Comparison of ENCODE assay signal across 24 cellular contexts in genomic region chr3:112376413-112376812, GRCh38. TPM values are rescaled to one million over a fixed set of nuclear protein-coding genes. Genes with fewer than 3 reads are reported as not detected.
DNase-seq lines count a peak whose midpoint lies in the region; ATAC-seq, FAIRE-seq and TF ChIP-seq lines count a peak whose summit lies in the region.
"Had no signal": no experiment of that assay in that cellular context is flagged by ENCODE, and none has a peak within 500 bp of the region (broad histone marks: within the 10 kb centered on the region; RNA-seq: fewer than 3 reads in every experiment).

No MANE protein-coding gene starts in this region.

- H3K4me3 Mint-ChIP-seq in activated naive CD4-positive, alpha-beta T cell treated with anti-CD3 and anti-CD28 coated beads, Interleukin-2, amount 10 ng/mL, durations not matched to agents 7 days and 5 days: no peak overlapping the region
- H3K4me3 Mint-ChIP-seq: activated B cell treated with CpG ODN at 0.5 μM for 24 hours; activated naive CD4-positive, alpha-beta T cell treated with anti-CD3 and anti-CD28 coated beads for 36 hours; activated T-helper 1 cell treated with anti-CD3 and anti-CD28 coated beads, Interleukin-12 subunit alpha, Interleukin-12 subunit beta, Interleukin-2, Interleukin-4 antibody, amounts not matched to agents 30 ng/mL and 10 ng/mL and 1 ng/mL, durations not matched to agents 14 hours and 24 hours and 36 hours; CD8-positive, alpha-beta T cell; stimulated activated naive B cell treated with anti-CD40 and anti-IgM and Interleukin-4, amounts not matched to agents 10 μg/mL and 1 μg/mL and 100 μg/mL, for 72 hours had no signal

- peak; percentile 22 for DNase-seq in activated naive CD4-positive, alpha-beta T cell treated with anti-CD3 and anti-CD28 coated beads, Interleukin-2, amount 10 ng/mL, durations not matched to agents 7 days and 5 days
- DNase-seq in activated naive CD4-positive, alpha-beta T cell treated with Interleukin-2 at 50 U/mL for 16 hours: no peak
- DNase-seq in NCI-H226 (peak; percentile 80), fibroblast of the aortic adventitia (ENCODE audit: low read depth) (peak; percentile 78), small intestine (peak; percentile 3), kidney glomerular epithelial cell (lab: John Stamatoyannopoulos, UW) (no peak), activated T-cell treated with anti-CD3 and anti-CD28 coated beads for 4 hours (no peak)
- DNase-seq: activated B cell treated with CpG ODN at 0.5 μM for 24 hours; activated CD4-positive, alpha-beta T cell treated with anti-CD3 and anti-CD28 coated beads, Interleukin-2, amount 50 U/mL, for 4 hours; activated naive CD4-positive, alpha-beta T cell treated with anti-CD3 and anti-CD28 coated beads for 36 hours; amniotic stem cell; CD8-positive, alpha-beta T cell; midbrain; naive thymus-derived CD4-positive, alpha-beta T cell; NCI-H1930; NCI-H2171 treated with DMSO at 0.1 percent for 48 hours; NCI-H510A treated with DMSO at 0.1 percent for 48 hours; stimulated activated naive B cell treated with anti-CD40 and anti-IgM and Interleukin-4, amounts not matched to agents 10 μg/mL and 1 μg/mL and 100 μg/mL, for 72 hours; upper lobe of right lung had no signal

- peaks cover 7% of the 10 kb centered on the region for H3K9me3 Mint-ChIP-seq in activated naive CD4-positive, alpha-beta T cell treated with anti-CD3 and anti-CD28 coated beads, Interleukin-2, amount 10 ng/mL, durations not matched to agents 7 days and 5 days
- H3K9me3 Mint-ChIP-seq: activated B cell treated with CpG ODN at 0.5 μM for 24 hours; activated naive CD4-positive, alpha-beta T cell treated with anti-CD3 and anti-CD28 coated beads for 36 hours; CD8-positive, alpha-beta T cell had no signal

- no peaks in the 10 kb centered on the region for H3K36me3 ChIP-seq in small intestine (ENCODE audit: control insufficient read depth in 2 of 2, insufficient read depth in 2 of 2, low read length in 2 of 2)
- H3K36me3 ChIP-seq: upper lobe of right lung had no signal

- no peak for FAIRE-seq in small intestine (lab: Jason Lieb, UNC)
- FAIRE-seq: islet of Langerhans had no signal

- H3K4me1 Mint-ChIP-seq in activated naive CD4-positive, alpha-beta T cell treated with anti-CD3 and anti-CD28 coated beads, Interleukin-2, amount 10 ng/mL, durations not matched to agents 7 days and 5 days: peaks cover 31% of the 10 kb centered on the region

- CTCF ChIA-PET in activated naive CD4-positive, alpha-beta T cell treated with anti-CD3 and anti-CD28 coated beads, Interleukin-2, amount 10 ng/mL, durations not matched to agents 7 days and 5 days (lab: Charles Lee): no interaction called here

- H3K36me3 Mint-ChIP-seq in activated naive CD4-positive, alpha-beta T cell treated with anti-CD3 and anti-CD28 coated beads, Interleukin-2, amount 10 ng/mL, durations not matched to agents 7 days and 5 days: peaks cover 10% of the 10 kb centered on the region
- H3K36me3 Mint-ChIP-seq: CD8-positive, alpha-beta T cell had no signal

- no peaks in the 10 kb centered on the region for H3K27me3 Mint-ChIP-seq in activated naive CD4-positive, alpha-beta T cell treated with anti-CD3 and anti-CD28 coated beads, Interleukin-2, amount 10 ng/mL, durations not matched to agents 7 days and 5 days
- H3K27me3 Mint-ChIP-seq: activated B cell treated with CpG ODN at 0.5 μM for 24 hours; naive thymus-derived CD4-positive, alpha-beta T cell; stimulated activated naive B cell treated with anti-CD40 and anti-IgM and Interleukin-4, amounts not matched to agents 10 μg/mL and 1 μg/mL and 100 μg/mL, for 72 hours had no signal

- H3K4me3 ChIP-seq in fibroblast of the aortic adventitia (ENCODE audit: low read depth, low read length): no peak overlapping the region
- no peak overlapping the region for H3K4me3 ChIP-seq in small intestine (ENCODE audit: low read depth in 1 of 2, low read length in 2 of 2)
- H3K4me3 ChIP-seq: upper lobe of right lung had no signal

- ATAC-seq in HG02759 (IDR thresholded peaks at IDR 0.05; ENCODE audit: unreplicated experiment): no peak
- ATAC-seq: CD8-positive, alpha-beta T cell had no signal

- H3K27ac Mint-ChIP-seq in activated naive CD4-positive, alpha-beta T cell treated with anti-CD3 and anti-CD28 coated beads, Interleukin-2, amount 10 ng/mL, durations not matched to agents 7 days and 5 days: no peak overlapping the region
- H3K27ac Mint-ChIP-seq: activated B cell treated with CpG ODN at 0.5 μM for 24 hours; activated naive CD4-positive, alpha-beta T cell treated with anti-CD3 and anti-CD28 coated beads for 36 hours; activated T-helper 1 cell treated with anti-CD3 and anti-CD28 coated beads, Interleukin-12 subunit alpha, Interleukin-12 subunit beta, Interleukin-2, Interleukin-4 antibody, amounts not matched to agents 30 ng/mL and 10 ng/mL and 1 ng/mL, durations not matched to agents 14 hours and 24 hours and 36 hours; CD8-positive, alpha-beta T cell; naive thymus-derived CD4-positive, alpha-beta T cell; stimulated activated naive B cell treated with anti-CD40 and anti-IgM and Interleukin-4, amounts not matched to agents 10 μg/mL and 1 μg/mL and 100 μg/mL, for 72 hours had no signal

- H3K27me3 ChIP-seq in small intestine (ENCODE audit: control insufficient read depth in 2 of 2, insufficient read depth in 2 of 2, low read length in 2 of 2): no peaks in the 10 kb centered on the region
- H3K27me3 ChIP-seq: upper lobe of right lung had no signal

- peak overlapping the region in 1 of 2 donors; percentile 25 for H3K27ac ChIP-seq in small intestine (ENCODE audit: low read depth in 1 of 2, low read length in 1 of 2)
- H3K27ac ChIP-seq: upper lobe of right lung had no signal

- TF ChIP-seq CTCF in fibroblast of the aortic adventitia (IDR thresholded peaks at IDR 0.05; ENCODE audit: insufficient read depth, low read length): no peak

- H3K4me1 ChIP-seq in small intestine (ENCODE audit: control insufficient read depth in 2 of 2, insufficient read depth in 1 of 2, low read depth in 1 of 2, low read length in 1 of 2): peaks cover 0 to 6% of the 10 kb centered on the region in 2 donors

- WGBS in small intestine, 3 donors: 20 to 36% (median 33%) methylated on average over 4 of the region's 4 CpGs

- H3K9me3 ChIP-seq in small intestine (ENCODE audit: control insufficient read depth, low read depth): no peaks in the 10 kb centered on the region
- H3K9me3 ChIP-seq: upper lobe of right lung had no signal

RNA-seq across cellular contexts. Expression of gene CD200, which starts 43.5 kb away (rescaled TPM):
- total RNA-seq in fibroblast of the aortic adventitia (ENCODE audit: low replicate concordance): 3.3 and 3.7 TPM in 2 replicates
- polyA plus RNA-seq in small intestine: 1 to 10 TPM in 2 of 3 donors, not detected in 1; 1.1 to 7.9 TPM
- total RNA-seq: A172, HT1080 had no signal

Comparison
In these comparisons a context has a peak if more than half of its experiments do, and no peak if none do; other contexts are left out.
1. DNase-seq: peak in activated naive CD4-positive, alpha-beta T cell treated with anti-CD3 and anti-CD28 coated beads, Interleukin-2, amount 10 ng/mL, durations not matched to agents 7 days and 5 days (single experiment), NCI-H226 (single experiment), fibroblast of the aortic adventitia (single experiment) and small intestine (single experiment); none in activated naive CD4-positive, alpha-beta T cell treated with Interleukin-2 at 50 U/mL for 16 hours (single experiment), kidney glomerular epithelial cell (single experiment) and activated T-cell treated with anti-CD3 and anti-CD28 coated beads for 4 hours (single experiment).